Comparison of ENCODE assay signal across 19 cellular contexts in genomic region chr2:217958889-217959235, GRCh38.
"Had no signal": no experiment of that assay in that cellular context is flagged by ENCODE, and none has a peak within 500 bp of the region (broad histone marks: within the 10 kb centered on the region; RNA-seq: fewer than 3 reads in every experiment).

No MANE protein-coding gene starts in this region.

- H3K4me2 ChIP-seq: SK-N-SH had no signal

- H3K9ac ChIP-seq: SK-N-SH had no signal

- H3K36me3 Mint-ChIP-seq: activated naive CD4-positive, alpha-beta T cell treated with anti-CD3 and anti-CD28 coated beads, Interleukin-2, amount 50 U/mL, for 72 hours; T-cell had no signal

- H3K9me3 Mint-ChIP-seq: activated naive CD4-positive, alpha-beta T cell treated with anti-CD3 and anti-CD28 coated beads, Interleukin-2, amount 50 U/mL, for 72 hours; neural crest cell; T-cell had no signal

- H3K27ac Mint-ChIP-seq: activated naive CD4-positive, alpha-beta T cell treated with anti-CD3 and anti-CD28 coated beads, Interleukin-2, amount 50 U/mL, for 72 hours; T-cell had no signal

- H3K27ac ChIP-seq: foreskin keratinocyte, ovary, skin epidermis, testis had no signal

- H3K27me3 ChIP-seq: ovary, testis had no signal

- H3K4me3 Mint-ChIP-seq: neural crest cell, T-cell had no signal

- H3K4me1 ChIP-seq: foreskin keratinocyte had no signal

- H3K4me1 Mint-ChIP-seq: T-cell had no signal

- FAIRE-seq: endothelial cell of umbilical vein, urothelium cell line had no signal

- H3K4me3 ChIP-seq: ovary, skin epidermis, testis had no signal

- DNase-seq: activated CD4-positive, CD25-positive, alpha-beta regulatory T cell treated with anti-CD3 and anti-CD28 coated beads, Interleukin-2, amount 50 U/mL, for 72 hours; activated gamma-delta T cell; cerebellar nuclear complex; effector CD8-positive, alpha-beta T cell; foreskin keratinocyte; mammary epithelial cell; retina; SHP77; SK-N-SH; stimulated activated naive CD8-positive, alpha-beta T cell treated with anti-CD3 and anti-CD28 coated beads, Interleukin-15, Interleukin-2, amounts not matched to agents 100 U/mL and 50 U/mL, for 24 hours; T-cell; T1000; testis had no signal

- H3K9me3 ChIP-seq: ovary, SK-N-SH, testis had no signal

- H3K36me3 ChIP-seq: ovary had no signal

- ATAC-seq: activated naive CD4-positive, alpha-beta T cell treated with anti-CD3 and anti-CD28 coated beads, Interleukin-2, amount 50 U/mL, for 72 hours; foreskin keratinocyte; stimulated activated naive CD8-positive, alpha-beta T cell treated with anti-CD3 and anti-CD28 coated beads, Interleukin-15, Interleukin-2, amounts not matched to agents 100 U/mL and 50 U/mL, for 24 hours; T-cell had no signal
